ENCODE assay signal across 13 cellular contexts in the genomic region with DNA sequence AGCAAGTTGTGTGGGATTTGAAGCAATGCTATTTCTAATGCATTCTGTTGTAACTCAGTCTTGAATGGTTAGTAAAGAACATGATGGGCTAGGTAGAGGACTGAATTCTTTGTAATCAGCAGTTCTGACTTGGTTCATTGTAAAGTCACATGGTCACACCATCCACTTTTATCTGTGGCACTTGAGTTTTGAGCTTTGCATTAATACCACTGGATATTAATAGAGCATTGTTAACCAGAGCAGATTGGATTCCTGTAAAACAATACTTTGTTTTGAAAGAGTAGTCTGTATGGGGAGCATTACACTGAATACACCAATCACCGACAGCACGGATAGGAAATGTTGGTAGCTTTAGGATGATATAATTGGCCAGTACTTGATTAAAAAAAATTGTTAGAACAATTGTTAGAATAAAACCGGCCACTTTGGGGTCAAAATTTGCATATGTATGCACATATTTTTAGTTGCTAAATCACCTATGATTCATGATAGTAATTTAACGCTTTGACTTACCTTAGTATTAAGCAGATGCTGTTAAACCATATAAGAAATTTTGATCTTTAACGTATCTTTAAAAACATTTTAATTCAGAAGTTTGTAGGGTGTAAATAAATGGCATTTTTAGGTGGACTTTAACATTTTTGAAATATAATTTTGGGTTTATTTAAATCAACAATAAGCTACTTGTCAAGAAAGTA.
"Had no signal": no experiment of that assay in that cellular context is flagged by ENCODE, and none has a peak within 500 bp of the region (broad histone marks: within the 10 kb centered on the region; RNA-seq: fewer than 3 reads in every experiment).

No MANE protein-coding gene starts in this region.

- H3K4me3 ChIP-seq: gastroesophageal sphincter, lung, mucosa of descending colon, transverse colon had no signal

- H3K27ac ChIP-seq: transverse colon, VCaP had no signal

- H3K36me3 ChIP-seq: gastroesophageal sphincter, transverse colon had no signal

- DNase-seq: activated CD4-positive, alpha-beta T cell treated with anti-CD3 and anti-CD28 coated beads for 4 hours; activated CD8-positive, alpha-beta T cell treated with anti-CD3 and anti-CD28 coated beads, Interleukin-2, amount 10 ng/mL, durations not matched to agents 7 days and 5 days; activated naive CD4-positive, alpha-beta T cell; aorta; kidney glomerular epithelial cell; mucosa of descending colon; natural killer cell; T-cell; T1000; transverse colon had no signal

- ATAC-seq: activated CD8-positive, alpha-beta T cell treated with anti-CD3 and anti-CD28 coated beads, Interleukin-2, amount 10 ng/mL, durations not matched to agents 7 days and 5 days; gastroesophageal sphincter; T-cell had no signal

- H3K27me3 ChIP-seq: gastroesophageal sphincter, transverse colon had no signal
